In the genomic region with DNA sequence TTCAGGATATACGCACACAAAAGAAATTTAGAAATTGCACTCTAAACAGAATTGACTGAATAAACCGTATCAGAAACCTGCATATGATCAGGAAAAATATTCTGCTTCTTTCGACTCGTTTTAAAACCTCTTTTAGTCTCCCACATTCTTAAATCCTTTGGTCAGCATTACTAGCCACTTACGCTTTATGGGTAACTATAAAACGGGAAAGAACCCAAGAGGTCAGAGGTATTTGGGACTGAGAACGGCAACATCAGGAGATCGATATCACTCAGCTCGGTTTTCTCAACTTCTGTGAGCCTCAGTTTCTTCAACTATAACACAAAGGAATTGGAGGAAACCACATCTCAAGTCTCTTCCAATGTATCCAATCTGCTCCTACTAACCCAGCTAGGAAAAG, we compare ENCODE assay signal across 30 cellular contexts. TPM values are rescaled to one million over a fixed set of nuclear protein-coding genes. Genes with fewer than 3 reads are reported as not detected.
"Had no signal": no experiment of that assay in that cellular context is flagged by ENCODE, and none has a peak within 500 bp of the region (broad histone marks: within the 10 kb centered on the region; RNA-seq: fewer than 3 reads in every experiment).

No MANE protein-coding gene starts in this region.

- H3K27me3 ChIP-seq: ascending aorta, pancreas, upper lobe of left lung, vagina had no signal

- H3K4me3 Mint-ChIP-seq: activated naive CD4-positive, alpha-beta T cell treated with anti-CD3 and anti-CD28 coated beads for 36 hours; activated naive CD8-positive, alpha-beta T cell treated with anti-CD3 and anti-CD28 coated beads, Interleukin-2, amount 10 ng/mL, durations not matched to agents 7 days and 5 days; activated T-helper 1 cell treated with anti-CD3 and anti-CD28 coated beads, Interleukin-12 subunit alpha, Interleukin-12 subunit beta, Interleukin-2, Interleukin-4 antibody, amounts not matched to agents 30 ng/mL and 10 ng/mL and 1 ng/mL, durations not matched to agents 14 hours and 24 hours and 36 hours; dendritic cell treated with granulocyte-macrophage colony-stimulating factor and Interleukin-4, amounts not matched to agents 40 ng/mL and 50 ng/mL, for 4 days; endodermal cell; immature natural killer cell; naive B cell; neural crest cell; stimulated activated naive CD8-positive, alpha-beta T cell treated with anti-CD3 and anti-CD28 coated beads, Interleukin-15, Interleukin-2, amounts not matched to agents 100 ng/mL and 50 ng/mL, for 24 hours had no signal

- H3K27ac ChIP-seq: ascending aorta, lower lobe of right lung, pancreas, psoas muscle, vagina had no signal

- H3K27me3 Mint-ChIP-seq: activated naive CD8-positive, alpha-beta T cell treated with anti-CD3 and anti-CD28 coated beads, Interleukin-2, amount 10 ng/mL, durations not matched to agents 7 days and 5 days; dendritic cell treated with granulocyte-macrophage colony-stimulating factor and Interleukin-4, amounts not matched to agents 40 ng/mL and 50 ng/mL, for 4 days; naive B cell; stimulated activated naive CD8-positive, alpha-beta T cell treated with anti-CD3 and anti-CD28 coated beads, Interleukin-15, Interleukin-2, amounts not matched to agents 100 ng/mL and 50 ng/mL, for 24 hours had no signal

- H3K9me3 Mint-ChIP-seq: activated naive CD4-positive, alpha-beta T cell treated with anti-CD3 and anti-CD28 coated beads for 36 hours; activated naive CD8-positive, alpha-beta T cell treated with anti-CD3 and anti-CD28 coated beads, Interleukin-2, amount 10 ng/mL, durations not matched to agents 7 days and 5 days; activated T-helper 1 cell treated with anti-CD3 and anti-CD28 coated beads, Interleukin-12 subunit alpha, Interleukin-12 subunit beta, Interleukin-2, Interleukin-4 antibody, amounts not matched to agents 30 ng/mL and 10 ng/mL and 1 ng/mL, durations not matched to agents 14 hours and 24 hours and 36 hours; dendritic cell treated with granulocyte-macrophage colony-stimulating factor and Interleukin-4, amounts not matched to agents 40 ng/mL and 50 ng/mL, for 4 days; endodermal cell; immature natural killer cell; naive B cell; neural crest cell; stimulated activated naive CD8-positive, alpha-beta T cell treated with anti-CD3 and anti-CD28 coated beads, Interleukin-15, Interleukin-2, amounts not matched to agents 100 ng/mL and 50 ng/mL, for 24 hours had no signal

- H3K4me3 ChIP-seq: ascending aorta, lower lobe of right lung, pancreas, psoas muscle, thoracic aorta, upper lobe of left lung, vagina had no signal

- DNase-seq: activated CD4-positive, alpha-beta T cell treated with anti-CD3 and anti-CD28 coated beads for 4 hours; activated CD4-positive, alpha-beta T cell treated with anti-CD3 and anti-CD28 coated beads, Interleukin-2, amount 50 U/mL, for 4 hours; activated effector memory CD4-positive, alpha-beta T cell treated with anti-CD3 and anti-CD28 coated beads, Interleukin-2, amount 50 U/mL, for 16 hours; activated naive CD4-positive, alpha-beta T cell treated with anti-CD3 and anti-CD28 coated beads for 36 hours; activated naive CD8-positive, alpha-beta T cell treated with anti-CD3 and anti-CD28 coated beads, Interleukin-2, amount 10 ng/mL, durations not matched to agents 7 days and 5 days; central memory CD4-positive, alpha-beta T cell; foreskin fibroblast; head of caudate nucleus; hypothalamus; immature natural killer cell; kidney; left colon; lower lobe of right lung; naive B cell; nucleus accumbens; pancreas; psoas muscle; stimulated activated CD4-positive, alpha-beta T cell treated with anti-CD3 and anti-CD28 coated beads, Interleukin-15, amount 100 ng/mL, for 24 hours; stimulated activated CD4-positive, alpha-beta T cell treated with anti-CD3 and anti-CD28 coated beads, Interleukin-2, amount 100 ng/mL, for 24 hours; T-helper 1 cell had no signal

- H3K9me3 ChIP-seq: ascending aorta, lower lobe of right lung, pancreas, psoas muscle, thoracic aorta, upper lobe of left lung, vagina had no signal

- H3K4me1 ChIP-seq: pancreas had no signal

- H3K27ac Mint-ChIP-seq: activated naive CD4-positive, alpha-beta T cell treated with anti-CD3 and anti-CD28 coated beads for 36 hours; activated naive CD8-positive, alpha-beta T cell treated with anti-CD3 and anti-CD28 coated beads, Interleukin-2, amount 10 ng/mL, durations not matched to agents 7 days and 5 days; activated T-helper 1 cell treated with anti-CD3 and anti-CD28 coated beads, Interleukin-12 subunit alpha, Interleukin-12 subunit beta, Interleukin-2, Interleukin-4 antibody, amounts not matched to agents 30 ng/mL and 10 ng/mL and 1 ng/mL, durations not matched to agents 14 hours and 24 hours and 36 hours; dendritic cell treated with granulocyte-macrophage colony-stimulating factor and Interleukin-4, amounts not matched to agents 40 ng/mL and 50 ng/mL, for 4 days; naive B cell; stimulated activated naive CD8-positive, alpha-beta T cell treated with anti-CD3 and anti-CD28 coated beads, Interleukin-15, Interleukin-2, amounts not matched to agents 100 ng/mL and 50 ng/mL, for 24 hours had no signal

- H3K4me1 Mint-ChIP-seq: endodermal cell, immature natural killer cell, neural crest cell had no signal

- ATAC-seq: esophagus mucosa, left colon, psoas muscle had no signal

RNA-seq across cellular contexts. Expression of a gene that starts 36.4 kb away (rescaled TPM):
- total RNA-seq: activated naive CD4-positive, alpha-beta T cell treated with anti-CD3 and anti-CD28 coated beads for 36 hours; activated naive CD8-positive, alpha-beta T cell treated with anti-CD3 and anti-CD28 coated beads, Interleukin-2, amount 10 ng/mL, durations not matched to agents 7 days and 5 days; activated T-helper 1 cell treated with anti-CD3 and anti-CD28 coated beads, Interleukin-12 subunit alpha, Interleukin-12 subunit beta, Interleukin-2, Interleukin-4 antibody, amounts not matched to agents 30 ng/mL and 10 ng/mL and 1 ng/mL, durations not matched to agents 14 hours and 24 hours and 36 hours; endodermal cell; esophagus mucosa had no signal
- polyA plus RNA-seq: immature natural killer cell had no signal
